In the genomic region with DNA sequence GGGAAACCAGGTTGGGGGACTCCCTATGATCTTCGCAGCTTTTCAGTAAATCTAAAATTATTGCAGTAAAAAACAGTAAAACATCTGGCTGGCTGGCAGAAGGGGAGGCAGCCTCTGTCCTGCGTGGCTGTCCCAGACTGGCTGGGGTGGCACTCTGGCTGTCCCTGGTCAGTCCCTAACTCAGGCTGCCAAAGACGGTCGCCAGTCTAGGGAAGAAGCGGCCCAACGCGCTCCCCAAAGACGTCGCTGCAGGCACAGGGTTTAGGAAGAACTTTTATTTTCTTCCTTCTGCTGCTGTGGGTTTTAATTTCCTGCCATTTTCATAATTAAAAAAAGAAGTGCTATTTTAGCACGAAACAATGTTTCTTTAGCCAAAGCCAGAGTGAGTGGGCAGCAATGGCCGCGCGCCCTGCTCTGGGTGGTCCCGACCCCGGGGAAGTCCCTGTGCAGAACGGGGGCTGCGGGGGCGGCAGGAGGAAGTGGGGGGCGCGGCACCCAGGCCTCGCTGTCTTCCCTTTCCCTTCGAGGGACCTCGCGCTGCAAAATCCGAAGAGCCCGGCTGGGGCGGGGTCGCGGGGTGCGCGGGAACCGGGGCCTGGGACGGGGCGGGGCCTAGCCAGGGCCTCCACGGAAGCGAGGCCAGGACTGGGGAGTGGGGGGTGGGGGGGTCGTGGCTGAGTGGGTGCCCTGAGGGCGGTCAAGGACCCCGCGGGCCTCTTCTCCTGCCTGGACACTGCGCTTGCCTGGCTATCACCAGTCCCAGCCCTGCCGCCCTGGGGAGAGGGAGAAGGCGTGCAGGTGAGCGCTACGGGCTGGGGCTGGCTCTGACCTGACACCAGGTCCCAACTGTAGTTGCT, we compare ENCODE assay signal across 11 cellular contexts. TPM values are rescaled to one million over a fixed set of nuclear protein-coding genes. Genes with fewer than 3 reads are reported as not detected.
DNase-seq lines count a peak whose midpoint lies in the region; ATAC-seq, FAIRE-seq and TF ChIP-seq lines count a peak whose summit lies in the region.
"Had no signal": no experiment of that assay in that cellular context is flagged by ENCODE, and none has a peak within 500 bp of the region (broad histone marks: within the 10 kb centered on the region; RNA-seq: fewer than 3 reads in every experiment).

No MANE protein-coding gene starts in this region.

- H3K36me3 ChIP-seq in BJ (ENCODE audit: control insufficient read depth, insufficient read depth, low read length) (no peaks in the 10 kb centered on the region), KMS-11 (ENCODE audit: insufficient read depth) (no peaks in the 10 kb centered on the region), GM12878 (ENCODE audit: control insufficient read depth in 2 of 2, insufficient read depth in 2 of 2, low read length in 1 of 2) (no peaks in the 10 kb centered on the region), mucosa of rectum (ENCODE audit: control insufficient read depth in 2 of 2, insufficient read depth in 2 of 2, low read length in 2 of 2) (no peaks in the 10 kb centered on the region), SJCRH30 (no peaks in the 10 kb centered on the region)

- H3K27me3 ChIP-seq in BJ (ENCODE audit: control insufficient read depth, insufficient read depth, low read length): peaks cover 2% of the 10 kb centered on the region; the same call in 1 of the 2 replicates
- no peaks in the 10 kb centered on the region for H3K27me3 ChIP-seq in KMS-11 (ENCODE audit: insufficient read depth, low read depth)
- no peaks in the 10 kb centered on the region for H3K27me3 ChIP-seq in GM12878 (replicated peaks in 1 of 2; ENCODE audit: control insufficient read depth in 2 of 2, insufficient read depth in 2 of 2, low read length in 1 of 2)
- H3K27me3 ChIP-seq in mucosa of rectum (ENCODE audit: control insufficient read depth in 2 of 2, insufficient read depth in 2 of 2, low read length in 2 of 2): no peaks in the 10 kb centered on the region
- peaks cover 3% of the 10 kb centered on the region; the same call in 1 of the 2 replicates for H3K27me3 ChIP-seq in SJCRH30

- H4K20me1 ChIP-seq in KMS-11 (ENCODE audit: insufficient read depth): peaks cover 10% of the 10 kb centered on the region; the same call in 1 of the 2 replicates
- no peaks in the 10 kb centered on the region for H4K20me1 ChIP-seq in GM12878 (ENCODE audit: control insufficient read depth, insufficient read depth)

- 7% methylated on average over 32 of the region's 45 CpGs for WGBS in GM12878 (ENCODE audit: insufficient coverage, insufficient replicate concordance, low lambda C conversion rate, missing lambda C conversion rate)

- intact Hi-C loops in GM12878 (cut with micrococcal nuclease; ENCODE audit: unreplicated experiment): no loop called here

- TF ChIP-seq RAD21 in GM12878 (IDR thresholded peaks at IDR 0.05; ENCODE audit: insufficient read depth, low read depth, low read length): no peak

- BruUV-seq in GM12878 (replicated peaks; lab: Mats Ljungman, UMichigan): no TSS peak

- POLR2A ChIA-PET in BJ (lab: Charles Lee): no interaction called here
- POLR2A ChIA-PET in GM12878 (lab: Charles Lee): interaction anchor here (1.1 to 1.2 kb wide), 2 partner anchors 8 to 21 kb away, joined by 3 to 4 read pairs; no protein-coding TSS in a partner anchor

- in situ Hi-C loops in GM12878 (cut with MboI): no loop called here

- no peak for TF ChIP-seq CTCF in BJ (IDR thresholded peaks at IDR 0.05; ENCODE audit: insufficient read depth, low read depth, low read length)
- no peak for TF ChIP-seq CTCF in KMS-11 (conservative IDR thresholded peaks at IDR 0.05; ENCODE audit: low read depth, low read length)
- no peak for TF ChIP-seq CTCF in GM12878 (IDR thresholded peaks at IDR 0.05 in 2 of 3, conservative IDR thresholded peaks at IDR 0.05 in 1 of 3; ENCODE audit: control insufficient read depth in 2 of 3, extremely low read depth in 1 of 3, insufficient read depth in 1 of 3, low read depth in 3 of 3, low read length in 3 of 3)

- RAD21 ChIA-PET in GM12878 (lab: Charles Lee; ENCODE audit: unreplicated experiment): interaction anchor here (0.9 kb wide), 1 partner anchor 37 kb away, joined by 3 read pairs; no protein-coding TSS in a partner anchor

- FAIRE-seq in GM12878 (lab: Jason Lieb, UNC): no peak

- ATAC-seq in GM12878 (no peak), GM19397 (IDR thresholded peaks at IDR 0.05; ENCODE audit: unreplicated experiment) (no peak)

- CTCF ChIA-PET in BJ (lab: Yijun Ruan, JAX) (interaction anchor here (1.0 to 1.2 kb wide), 2 partner anchors 37 to 44 kb away, joined by 3 to 11 read pairs; no protein-coding TSS in a partner anchor), GM12878 (lab: Yijun Ruan, JAX) (interaction anchor here (1.0 kb wide), 1 partner anchor 38 kb away, joined by 3 read pairs; no protein-coding TSS in a partner anchor)

- TF ChIP-seq POLR2A in GM12878 (IDR thresholded peaks at IDR 0.05; ENCODE audit: low read depth, low read length): no peak

- DNase-seq in BJ (ENCODE audit: low read depth) (no peak), GM12878 (ENCODE audit: low read depth, low spot score) (no peak), NCI-H82 (lab: John Stamatoyannopoulos, UW) (no peak), NCI-H1092 treated with DMSO at 0.1 percent for 48 hours (lab: John Stamatoyannopoulos, UW) (no peak), SJCRH30 (no peak)
- DNase-seq: DMS153, NCI-H748 treated with DMSO at 0.1 percent for 48 hours had no signal

- H3K79me2 ChIP-seq in KMS-11 (ENCODE audit: insufficient read depth, low read depth): peaks cover 90% of the 10 kb centered on the region
- no peaks in the 10 kb centered on the region; the same call in 1 of the 2 replicates for H3K79me2 ChIP-seq in GM12878 (ENCODE audit: control insufficient read depth, insufficient read depth, low read length)

- no peaks in the 10 kb centered on the region for H3K9me3 ChIP-seq in GM12878 (replicated peaks; ENCODE audit: control insufficient read depth, insufficient read depth, low read length)
- no peaks in the 10 kb centered on the region for H3K9me3 ChIP-seq in mucosa of rectum (ENCODE audit: control insufficient read depth in 2 of 2, low read length in 2 of 2)
- H3K9me3 ChIP-seq in SJCRH30 (replicated peaks): no peaks in the 10 kb centered on the region

- H2AFZ ChIP-seq in KMS-11 (ENCODE audit: low read depth): no peak overlapping the region
- peak overlapping the region; percentile 19; the same call in 1 of the 2 replicates for H2AFZ ChIP-seq in GM12878 (ENCODE audit: control insufficient read depth, low read depth, low read length)

- no peak for TF ChIP-seq EP300 in GM12878 (IDR thresholded peaks at IDR 0.05; ENCODE audit: borderline replicate concordance in 1 of 2, control insufficient read depth in 1 of 2, low read depth in 2 of 2, low read length in 2 of 2)

- H3K4me2 ChIP-seq in KMS-11: no peak overlapping the region
- H3K4me2 ChIP-seq in GM12878 (ENCODE audit: control insufficient read depth, insufficient read depth): peak overlapping the region; percentile 62

- no peak overlapping the region for H3K9ac ChIP-seq in KMS-11
- peak overlapping the region; percentile 32; the same call in 1 of the 2 replicates for H3K9ac ChIP-seq in GM12878 (ENCODE audit: control insufficient read depth, insufficient read depth, low read length)
- no peak overlapping the region for H3K9ac ChIP-seq in mucosa of rectum (ENCODE audit: low read depth in 1 of 2, low read length in 2 of 2)

- H3K4me3 ChIP-seq in BJ (ENCODE audit: low read depth, low read length): peak overlapping the region; percentile 27
- H3K4me3 ChIP-seq in KMS-11 (IDR thresholded peaks at IDR 0.05; ENCODE audit: insufficient read depth, low read depth, low read length): no peak overlapping the region
- peak overlapping the region; percentile 54; the same call in 1 of the 2 replicates for H3K4me3 ChIP-seq in GM12878
- H3K4me3 ChIP-seq in mucosa of rectum (ENCODE audit: low read length in 2 of 2): peak overlapping the region; percentile 1 to 42
- H3K4me3 ChIP-seq in SJCRH30: no peak overlapping the region

- SMC1A ChIA-PET in GM12878 (lab: Charles Lee; ENCODE audit: uncharacterized antibody, unreplicated experiment): interaction anchor here (1.0 kb wide), 1 partner anchor 37 kb away, joined by 5 read pairs; no protein-coding TSS in a partner anchor

- H3K27ac ChIP-seq in KMS-11 (peak overlapping the region; percentile 43; the same call in 1 of the 2 replicates), GM12878 (ENCODE audit: control insufficient read depth, insufficient read depth) (no peak overlapping the region), mucosa of rectum (ENCODE audit: low read depth in 2 of 2, low read length in 2 of 2) (no peak overlapping the region), SJCRH30 (no peak overlapping the region)
- H3K27ac ChIP-seq: HL-60 had no signal

- H3K4me1 ChIP-seq in KMS-11 (ENCODE audit: low read depth, poor library complexity, severe bottlenecking) (peaks cover 16% of the 10 kb centered on the region), GM12878 (ENCODE audit: control insufficient read depth, insufficient read depth, low read length) (peaks cover 7% of the 10 kb centered on the region), mucosa of rectum (ENCODE audit: control insufficient read depth in 2 of 2, insufficient read depth in 2 of 2, low read length in 2 of 2) (peaks cover 8 to 10% of the 10 kb centered on the region in 2 donors), SJCRH30 (no peaks in the 10 kb centered on the region; the same call in 1 of the 2 replicates)

RNA-seq across cellular contexts. Expression of gene LETM1, which starts 6.3 kb away (rescaled TPM):
- 13.6 and 17.1 TPM in 2 replicates for polyA plus RNA-seq in BJ (2011; rRNA removed)
- 35.0 and 35.1 TPM in 2 replicates for polyA minus RNA-seq in BJ (2011; rRNA and poly(A)+ RNA removed)
- total RNA-seq in GM12878 (2013; cell fraction: nucleolus; rRNA removed): 75.9 and 85.3 TPM in 2 replicates
- 50.4 and 57.8 TPM in 2 replicates for total RNA-seq in GM12878 (2014; rRNA removed)
- 23.9 and 24.4 TPM in 2 replicates for total RNA-seq in GM12878 (2014; rRNA removed; fragmentation: Illumina TruSeq; extraction: Trizol)
- total RNA-seq in GM12878 (2021): 59.6 and 65.2 TPM in 2 replicates
- polyA plus RNA-seq in GM12878 (2011; ENCODE audit: low read depth): 9.8 TPM
- polyA plus RNA-seq in GM12878 (2011; rRNA removed): 9.6 and 18.4 TPM in 2 replicates
- polyA plus RNA-seq in GM12878 (2011; cell fraction: cytosol; rRNA removed): 18.0 and 26.3 TPM in 2 replicates
- 124 and 166 TPM in 2 replicates for polyA plus RNA-seq in GM12878 (2011; cell fraction: nucleus; rRNA removed)
- polyA plus RNA-seq in GM12878 (2012): 17.0 and 20.1 TPM in 2 replicates
- polyA plus RNA-seq in GM12878 (2014; fragmentation: Illumina TruSeq; extraction: Trizol): 8.5 and 18.5 TPM in 2 replicates
- polyA plus RNA-seq in GM12878 (2014; fragmentation: Nextera tagmentation; extraction: Ambion mirVana): 1 to 10 TPM; 2.6 to 4.0 TPM
- polyA plus RNA-seq in GM12878 (2014; rRNA removed): 36.0 and 46.4 TPM in 2 replicates
- 10 to 100 TPM; 37.3 to 39.4 TPM for polyA plus RNA-seq in GM12878 (2016; fragmentation: Nextera tagmentation; extraction: Ambion mirVana)
- 30.1 and 65.7 TPM in 2 replicates for polyA minus RNA-seq in GM12878 (2011; rRNA and poly(A)+ RNA removed)
- 28.0 and 28.7 TPM in 2 replicates for polyA minus RNA-seq in GM12878 (2011; cell fraction: cytosol; rRNA and poly(A)+ RNA removed)
- 38.6 and 52.8 TPM in 2 replicates for polyA minus RNA-seq in GM12878 (2011; cell fraction: nucleus; rRNA and poly(A)+ RNA removed)
- total RNA-seq in SJCRH30 (2014; rRNA removed; shearing (Covaris generic)): 44.3 and 54.4 TPM in 2 replicates

RNA-seq across cellular contexts. Expression of gene NSD2, which starts 8.9 kb away (rescaled TPM):
- polyA plus RNA-seq in BJ (2011; rRNA removed) (21.1 and 22.3 TPM in 2 replicates), GM12878 (2011; rRNA removed) (44.9 and 50.2 TPM in 2 replicates), GM12878 (2014; fragmentation: Illumina TruSeq; extraction: Trizol) (83.4 and 85.0 TPM in 2 replicates), GM12878 (2014; fragmentation: Nextera tagmentation; extraction: Ambion mirVana) (1 to 10 TPM; 8.6 to 9.3 TPM), GM12878 (2014; rRNA removed) (72.6 and 74.8 TPM in 2 replicates), GM12878 (2016; fragmentation: Nextera tagmentation; extraction: Ambion mirVana) (10 to 100 TPM; 42.2 to 62.0 TPM)
- 45.3 and 54.7 TPM in 2 replicates for polyA minus RNA-seq in BJ (2011; rRNA and poly(A)+ RNA removed)
- total RNA-seq in GM12878 (2013; cell fraction: nucleolus; rRNA removed): 179 and 184 TPM in 2 replicates
- total RNA-seq in GM12878 (2014; rRNA removed) (72.5 and 73.1 TPM in 2 replicates), GM12878 (2014; rRNA removed; fragmentation: Illumina TruSeq; extraction: Trizol) (71.4 and 74.7 TPM in 2 replicates), GM12878 (2021) (137 and 139 TPM in 2 replicates)
- 25.3 TPM for polyA plus RNA-seq in GM12878 (2011; ENCODE audit: low read depth)
- 38.5 and 43.7 TPM in 2 replicates for polyA plus RNA-seq in GM12878 (2011; cell fraction: cytosol; rRNA removed)
- 90.6 and 120 TPM in 2 replicates for polyA plus RNA-seq in GM12878 (2011; cell fraction: nucleus; rRNA removed)
- 39.9 and 45.7 TPM in 2 replicates for polyA plus RNA-seq in GM12878 (2012)
- polyA minus RNA-seq in GM12878 (2011; rRNA and poly(A)+ RNA removed): 76.8 and 101 TPM in 2 replicates
- polyA minus RNA-seq in GM12878 (2011; cell fraction: cytosol; rRNA and poly(A)+ RNA removed): 43.8 and 49.9 TPM in 2 replicates
- 42.9 and 83.7 TPM in 2 replicates for polyA minus RNA-seq in GM12878 (2011; cell fraction: nucleus; rRNA and poly(A)+ RNA removed)
- 120 and 138 TPM in 2 replicates for total RNA-seq in SJCRH30 (2014; rRNA removed; shearing (Covaris generic))

Comparison
In these comparisons a context has a peak if more than half of its experiments do, and no peak if none do; other contexts are left out.
1. H3K4me3 ChIP-seq: peak in BJ (single experiment), GM12878 (single experiment) and mucosa of rectum (2 of 2); none in KMS-11 (single experiment) and SJCRH30 (single experiment).